In genomic region chr5:96745844-96746531, GRCh38 we compare ENCODE assay signal across 1 cellular context.
TF ChIP-seq lines count a peak whose summit lies in the region.

No MANE protein-coding gene starts in this region.

TF ChIP-seq in SK-N-SH, 30 proteins besides CTCF, POLR2A, EP300 and RAD21 (continued from another document):
- TF ChIP-seq FOXM1 (IDR thresholded peaks at IDR 0.05; ENCODE audit: low read depth), result no peak
- TF ChIP-seq JUND (IDR thresholded peaks at IDR 0.05), result no peak
- no peak for TF ChIP-seq GABPA (IDR thresholded peaks at IDR 0.05; ENCODE audit: low read depth)
- TF ChIP-seq NFIC (IDR thresholded peaks at IDR 0.05; ENCODE audit: borderline replicate concordance), result no peak
